In the genomic region with DNA sequence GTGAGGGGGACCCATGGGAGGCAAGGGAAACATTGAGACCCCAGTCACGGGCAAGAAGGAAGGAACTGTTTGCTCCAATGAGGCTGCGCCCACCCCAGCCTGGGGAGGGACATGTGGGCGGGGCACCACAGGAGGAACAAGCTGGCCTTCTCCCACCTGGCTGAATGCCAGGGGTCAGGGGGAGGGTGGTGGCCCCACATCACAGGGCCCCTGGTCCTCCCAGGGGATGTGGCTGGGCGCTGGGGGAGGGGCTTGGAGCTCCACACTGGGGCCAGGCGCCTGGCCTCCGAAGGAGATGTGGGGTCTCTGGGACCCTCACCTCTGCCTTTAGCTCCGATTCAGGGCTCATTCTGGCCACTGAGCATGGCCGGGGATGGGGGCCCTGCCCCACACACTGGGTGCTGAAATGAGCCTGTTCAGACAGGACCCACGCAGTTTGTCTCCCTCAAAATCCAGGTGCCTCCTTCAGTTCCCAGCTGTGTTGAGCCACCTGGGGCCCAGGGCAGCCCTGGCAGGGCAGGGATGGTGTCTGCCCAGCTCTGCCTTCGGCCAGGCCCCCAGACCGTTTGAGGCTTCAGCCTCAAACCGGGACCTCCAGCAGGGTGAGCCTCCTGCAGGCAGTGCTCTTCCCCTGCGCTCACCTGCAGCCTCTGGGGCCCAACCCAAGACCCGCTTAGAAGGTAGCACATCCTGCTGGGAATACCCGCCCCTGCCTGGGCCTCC, we compare ENCODE assay signal across 9 cellular contexts. TPM values are rescaled to one million over a fixed set of nuclear protein-coding genes. Genes with fewer than 3 reads are reported as not detected.
A peak's percentile ranks its signal among the peaks of the same experiment; 100 is the strongest.
DNase-seq lines count a peak whose midpoint lies in the region; ATAC-seq and TF ChIP-seq lines count a peak whose summit lies in the region.
"Had no signal": no experiment of that assay in that cellular context is flagged by ENCODE, and none has a peak within 500 bp of the region (broad histone marks: within the 10 kb centered on the region; RNA-seq: fewer than 3 reads in every experiment).

No MANE protein-coding gene starts in this region.

- no peak overlapping the region for H3K27ac Mint-ChIP-seq in Calu3 (ENCODE audit: unreplicated experiment)
- no peak overlapping the region for H3K27ac Mint-ChIP-seq in activated CD8-positive, alpha-beta T cell treated with anti-CD3 and anti-CD28 coated beads for 36 hours
- H3K27ac Mint-ChIP-seq in memory B cell: peak overlapping the region; percentile 25
- H3K27ac Mint-ChIP-seq: T-helper 1 cell treated with Interleukin-12 subunit alpha and Interleukin-12 subunit beta and Interleukin-4 antibody, amounts not matched to agents 30 μg/mL and 1 μg/mL, for 36 hours had no signal

- peaks cover 21% of the 10 kb centered on the region for H3K4me1 Mint-ChIP-seq in Calu3 (ENCODE audit: low read depth, unreplicated experiment)
- peaks cover 5% of the 10 kb centered on the region for H3K4me1 Mint-ChIP-seq in activated CD8-positive, alpha-beta T cell treated with anti-CD3 and anti-CD28 coated beads for 36 hours (ENCODE audit: low read depth)
- peaks cover 11% of the 10 kb centered on the region for H3K4me1 Mint-ChIP-seq in memory B cell

- TF ChIP-seq CTCF in Calu3 (IDR thresholded peaks at IDR 0.05; ENCODE audit: unreplicated experiment) (no peak), GM20000 (IDR thresholded peaks at IDR 0.05; ENCODE audit: extremely low read depth, missing control alignments) (no peak)
- no peak for TF ChIP-seq CTCF in activated CD8-positive, alpha-beta T cell treated with anti-CD3 and anti-CD28 coated beads for 36 hours (IDR thresholded peaks at IDR 0.05)

- H3K9me3 Mint-ChIP-seq in Calu3 (ENCODE audit: low read depth, unreplicated experiment) (no peaks in the 10 kb centered on the region), memory B cell (peaks cover 4% of the 10 kb centered on the region)
- H3K9me3 Mint-ChIP-seq in activated CD8-positive, alpha-beta T cell treated with anti-CD3 and anti-CD28 coated beads for 36 hours: no peaks in the 10 kb centered on the region
- H3K9me3 Mint-ChIP-seq: T-helper 1 cell treated with Interleukin-12 subunit alpha and Interleukin-12 subunit beta and Interleukin-4 antibody, amounts not matched to agents 30 μg/mL and 1 μg/mL, for 36 hours had no signal

- H3K4me3 Mint-ChIP-seq in Calu3 (ENCODE audit: low read depth, unreplicated experiment): no peak overlapping the region
- H3K4me3 Mint-ChIP-seq in activated CD8-positive, alpha-beta T cell treated with anti-CD3 and anti-CD28 coated beads for 36 hours: no peak overlapping the region
- no peak overlapping the region for H3K4me3 Mint-ChIP-seq in memory B cell
- H3K4me3 Mint-ChIP-seq: T-helper 1 cell treated with Interleukin-12 subunit alpha and Interleukin-12 subunit beta and Interleukin-4 antibody, amounts not matched to agents 30 μg/mL and 1 μg/mL, for 36 hours had no signal

- H3K36me3 Mint-ChIP-seq in Calu3 (ENCODE audit: insufficient read depth, unreplicated experiment) (peaks cover 5% of the 10 kb centered on the region), memory B cell (no peaks in the 10 kb centered on the region)
- no peaks in the 10 kb centered on the region for H3K36me3 Mint-ChIP-seq in activated CD8-positive, alpha-beta T cell treated with anti-CD3 and anti-CD28 coated beads for 36 hours (ENCODE audit: low read depth)

- H3K27me3 Mint-ChIP-seq in Calu3 (ENCODE audit: unreplicated experiment) (peaks cover 13% of the 10 kb centered on the region), memory B cell (peaks cover 11% of the 10 kb centered on the region)
- no peaks in the 10 kb centered on the region for H3K27me3 Mint-ChIP-seq in activated CD8-positive, alpha-beta T cell treated with anti-CD3 and anti-CD28 coated beads for 36 hours

- peak; percentile 68 for ATAC-seq in activated CD8-positive, alpha-beta T cell treated with anti-CD3 and anti-CD28 coated beads for 36 hours
- ATAC-seq in memory B cell (ENCODE audit: low read depth): peak; percentile 76

- POLR2A ChIA-PET in activated CD8-positive, alpha-beta T cell treated with anti-CD3 and anti-CD28 coated beads for 36 hours (lab: Charles Lee): no interaction called here

- BruUV-seq in Calu3 (replicated peaks; lab: Mats Ljungman, UMichigan): no TSS peak

- CTCF ChIA-PET in Calu3 (lab: Charles Lee): interaction anchor here (0.8 kb wide), 1 partner anchor 17 kb away, joined by 8 read pairs; no protein-coding TSS in a partner anchor
- CTCF ChIA-PET in activated CD8-positive, alpha-beta T cell treated with anti-CD3 and anti-CD28 coated beads for 36 hours (lab: Charles Lee): no interaction called here

- intact Hi-C loops in Calu3 (cut with micrococcal nuclease; ENCODE audit: unreplicated experiment): no loop called here
- intact Hi-C loops in activated CD8-positive, alpha-beta T cell treated with anti-CD3 and anti-CD28 coated beads for 36 hours (cut with micrococcal nuclease): no loop called here

- peak; percentile 26 for DNase-seq in Calu3
- DNase-seq in HuH-7 (ENCODE audit: low spot score): peak; percentile 71
- DNase-seq in activated CD8-positive, alpha-beta T cell treated with anti-CD3 and anti-CD28 coated beads for 36 hours: peak; percentile 52
- no peak for DNase-seq in memory B cell (ENCODE audit: low spot score in 2 of 2)
- no peak for DNase-seq in germinal center (ENCODE audit: low spot score)
- DNase-seq in GOT3 (lab: John Stamatoyannopoulos, UW): no peak
- no peak for DNase-seq in ureter (ENCODE audit: low spot score)
- no peak for DNase-seq in GM20000 (ENCODE audit: low spot score)

RNA-seq across cellular contexts. Expression of a gene that starts 33.2 kb away (rescaled TPM):
- 11.7 and 17.7 TPM in 2 replicates for total RNA-seq in Calu3 (2022)
- total RNA-seq in activated CD8-positive, alpha-beta T cell treated with anti-CD3 and anti-CD28 coated beads for 36 hours: 10 to 100 TPM; 45.7 to 47.6 TPM
- total RNA-seq in ureter: 134 TPM

Comparison
In these comparisons a context has a peak if more than half of its experiments do, and no peak if none do; other contexts are left out.
1. DNase-seq: peak in Calu3 (single experiment), HuH-7 (single experiment) and activated CD8-positive, alpha-beta T cell treated with anti-CD3 and anti-CD28 coated beads for 36 hours (single experiment); none in memory B cell (0 of 2), germinal center (single experiment), GOT3 (single experiment), ureter (single experiment) and GM20000 (single experiment).